ENCODE assay signal across 10 cellular contexts in the genomic region with DNA sequence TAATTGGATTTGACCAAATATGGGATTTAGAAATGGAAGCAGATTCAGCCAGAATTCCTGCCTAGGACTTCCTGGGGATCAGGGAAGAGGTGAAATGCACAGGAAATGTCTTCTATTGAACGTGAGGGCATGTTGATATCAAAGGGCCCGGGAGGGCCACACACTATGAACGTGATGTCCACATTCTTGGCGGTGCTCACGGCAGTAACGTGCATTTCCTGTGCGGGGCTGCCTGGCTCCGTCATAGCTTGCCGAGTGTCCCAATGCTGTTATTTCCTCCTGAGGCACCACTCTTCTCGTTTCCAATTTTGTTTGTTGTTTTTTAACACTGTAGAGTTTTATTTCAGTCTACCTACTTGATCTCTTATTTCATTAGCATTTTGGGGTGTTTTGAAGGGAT.
"Had no signal": no experiment of that assay in that cellular context is flagged by ENCODE, and none has a peak within 500 bp of the region (broad histone marks: within the 10 kb centered on the region; RNA-seq: fewer than 3 reads in every experiment).

No MANE protein-coding gene starts in this region.

- DNase-seq: activated effector memory CD4-positive, alpha-beta T cell treated with anti-CD3 and anti-CD28 coated beads, Interleukin-2, amount 50 U/mL, for 16 hours; activated T-cell treated with anti-CD3 and anti-CD28 coated beads, Interleukin-2, amount 50 U/mL, for 1 hour; effector CD8-positive, alpha-beta T cell; left cardiac atrium; mucosa of descending colon; naive thymus-derived CD8-positive, alpha-beta T cell; stimulated activated CD4-positive, alpha-beta T cell treated with anti-CD3 and anti-CD28 coated beads, Interleukin-4, amount 100 ng/mL, for 24 hours; stimulated activated naive CD8-positive, alpha-beta T cell treated with anti-CD3 and anti-CD28 coated beads, Interleukin-15, amount 100 ng/mL, for 72 hours; testis had no signal

- H3K27me3 ChIP-seq: testis had no signal

- H3K9me3 ChIP-seq: mucosa of descending colon, testis had no signal

- H3K4me1 ChIP-seq: testis had no signal

- H3K27ac ChIP-seq: testis had no signal

- ATAC-seq: left cardiac atrium; mucosa of descending colon; naive thymus-derived CD8-positive, alpha-beta T cell; stimulated activated naive CD8-positive, alpha-beta T cell treated with anti-CD3 and anti-CD28 coated beads, Interleukin-15, amount 100 ng/mL, for 72 hours had no signal

- H3K4me3 ChIP-seq: lung, mucosa of descending colon, testis had no signal
